1 cellular context compared by ENCODE assay signal in genomic region chr9:407255-407654, GRCh38.
TF ChIP-seq lines count a peak whose summit lies in the region.

No MANE protein-coding gene starts in this region.

TF ChIP-seq in H1, 55 proteins besides CTCF, POLR2A, EP300 and RAD21:
- TF ChIP-seq POU5F1 (IDR thresholded peaks at IDR 0.05; ENCODE audit: low read depth, low read length), result no peak
- no peak for TF ChIP-seq BRCA1 (IDR thresholded peaks at IDR 0.05; ENCODE audit: low read depth, low read length)
- no peak for TF ChIP-seq TBP (IDR thresholded peaks at IDR 0.05; ENCODE audit: low read depth, low read length)
- no peak for TF ChIP-seq MAFK (IDR thresholded peaks at IDR 0.05; ENCODE audit: low read depth, low read length)
- TF ChIP-seq TAF1 (IDR thresholded peaks at IDR 0.05; ENCODE audit: low read depth, low read length), result no peak
- TF ChIP-seq GABPA (IDR thresholded peaks at IDR 0.05; ENCODE audit: borderline replicate concordance, insufficient read depth, low read length), result no peak
- TF ChIP-seq CBX8 (IDR thresholded peaks at IDR 0.05; ENCODE audit: borderline replicate concordance, low read depth, low read length), result no peak
